1 cellular context compared by ENCODE assay signal in the genomic region with DNA sequence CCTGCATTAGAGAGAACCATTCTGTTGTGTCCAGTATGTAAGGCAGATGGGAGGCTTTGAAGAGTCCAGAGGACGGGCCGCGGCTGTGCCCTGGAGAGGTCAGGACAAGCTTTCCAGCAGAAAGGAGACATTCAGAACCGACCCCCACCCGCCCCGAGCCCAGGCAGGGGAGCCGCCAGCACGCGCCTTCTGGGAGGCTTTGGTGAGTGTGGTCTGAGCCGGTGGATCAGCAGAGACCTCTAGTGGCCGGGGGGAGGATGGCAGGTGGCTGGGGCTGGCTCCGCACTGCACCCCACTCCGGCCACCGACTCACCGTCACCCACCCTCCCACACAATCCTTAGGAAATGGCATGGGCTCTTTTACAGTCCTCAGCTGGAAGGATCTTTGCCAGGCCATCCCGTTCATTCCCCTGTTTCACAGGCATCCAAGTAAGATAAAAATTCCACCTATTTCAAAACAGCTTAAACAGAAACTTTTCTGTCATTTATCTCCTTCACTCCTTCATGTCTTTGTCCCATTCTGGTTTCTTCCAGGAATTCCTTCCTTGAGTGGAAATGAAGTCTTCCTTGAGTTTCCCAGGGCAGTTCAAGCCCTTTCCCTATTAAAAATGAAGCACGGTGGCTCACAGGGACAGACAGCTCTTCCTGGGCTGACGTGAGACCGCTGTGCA.
TF ChIP-seq lines count a peak whose summit lies in the region.

No MANE protein-coding gene starts in this region.

TF ChIP-seq in SK-N-SH treated with all-trans-retinoic acid at 6 μM for 48 hours, 23 proteins besides CTCF, POLR2A, EP300 and RAD21 (continued from another document):
- TF ChIP-seq PPARA (CRISPR knock-in tag; IDR thresholded peaks at IDR 0.05; ENCODE audit: borderline replicate concordance) (no peak), ESRRG (CRISPR knock-in tag; IDR thresholded peaks at IDR 0.05) (no peak)
